8 cellular contexts compared by ENCODE assay signal in the genomic region with DNA sequence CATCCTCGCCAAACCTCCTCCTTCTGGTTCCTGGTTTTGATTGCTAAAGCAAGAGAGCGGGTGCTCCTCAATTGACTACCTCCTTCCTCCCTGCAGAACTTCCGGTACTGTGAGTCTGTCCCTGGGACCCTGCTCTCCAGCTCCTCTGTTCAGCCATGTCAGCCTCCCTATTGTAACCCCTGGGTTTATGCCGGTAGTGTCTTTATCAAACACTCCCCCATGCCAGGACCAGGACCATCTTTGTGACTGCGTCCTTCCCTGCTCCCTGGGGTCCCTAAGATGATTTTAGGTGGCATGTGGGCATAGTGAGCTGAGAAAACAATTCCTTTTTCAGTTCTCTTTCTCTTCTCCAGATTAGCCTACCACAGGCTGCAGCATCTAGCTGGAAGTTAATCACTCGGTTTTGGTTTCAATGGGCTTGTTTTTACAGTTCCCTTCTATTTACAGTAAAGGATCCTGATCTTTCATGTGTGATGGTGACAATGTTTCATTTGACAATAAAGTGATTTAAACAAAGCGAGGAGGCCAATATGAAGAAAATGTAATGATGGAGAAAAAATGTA. TPM values are rescaled to one million over a fixed set of nuclear protein-coding genes. Genes with fewer than 3 reads are reported as not detected.
A peak's percentile ranks its signal among the peaks of the same experiment; 100 is the strongest.
DNase-seq lines count a peak whose midpoint lies in the region; ATAC-seq and TF ChIP-seq lines count a peak whose summit lies in the region.

No MANE protein-coding gene starts in this region.

- 58% methylated on average over 7 of the region's 7 CpGs for WGBS in right lobe of liver (ENCODE audit: insufficient coverage, low coverage, low lambda C conversion rate, missing lambda C conversion rate)

- H3K4me3 ChIP-seq in GM12865 (ENCODE audit: low read depth, low read length) (peak overlapping the region; percentile 60), right lobe of liver (no peak overlapping the region), A673 (ENCODE audit: low read depth, low read length, poor library complexity, severe bottlenecking) (no peak overlapping the region)

- CTCF ChIA-PET in A673 (lab: Charles Lee): interaction anchor here (1.8 kb wide), 1 partner anchor 195 kb away, joined by 14 read pairs; no protein-coding TSS in a partner anchor

- no TSS peak for BruUV-seq in A673 (replicated peaks; lab: Mats Ljungman, UMichigan)

- H3K27me3 ChIP-seq in right lobe of liver (no peaks in the 10 kb centered on the region), A673 (replicated peaks; ENCODE audit: insufficient read depth, low read depth, low read length, poor library complexity) (no peaks in the 10 kb centered on the region)

- peaks cover 17% of the 10 kb centered on the region for H3K9me3 ChIP-seq in KOPT-K1 (ENCODE audit: insufficient read depth, low read length, poor library complexity, severe bottlenecking)
- H3K9me3 ChIP-seq in right lobe of liver: no peaks in the 10 kb centered on the region
- H3K9me3 ChIP-seq in A673 (ENCODE audit: low read depth, low read length, poor library complexity, severe bottlenecking): no peaks in the 10 kb centered on the region

- ATAC-seq in GM21390 (IDR thresholded peaks at IDR 0.05; ENCODE audit: unreplicated experiment) (peak; percentile 27), right lobe of liver (peak; percentile 14 to 43 (median 32)), HG02970 (IDR thresholded peaks at IDR 0.05; ENCODE audit: low FRiP score, unreplicated experiment) (no peak), HG03045 (IDR thresholded peaks at IDR 0.05; ENCODE audit: unreplicated experiment) (no peak)

- H3K27ac ChIP-seq in KOPT-K1 (ENCODE audit: low read depth, low read length, poor library complexity, severe bottlenecking) (peak overlapping the region; percentile 0), right lobe of liver (no peak overlapping the region), A673 (ENCODE audit: low read depth, low read length, poor library complexity, severe bottlenecking) (no peak overlapping the region)

- TF ChIP-seq CTCF in GM12865 (IDR thresholded peaks at IDR 0.05; ENCODE audit: insufficient read depth, low read depth, low read length, missing control alignments): no peak
- TF ChIP-seq CTCF in right lobe of liver (IDR thresholded peaks at IDR 0.05): no peak
- TF ChIP-seq CTCF in A673 (conservative IDR thresholded peaks at IDR 0.05; ENCODE audit: low read depth, low read length): no peak

- DNase-seq in GM12865 (ENCODE audit: low read depth) (peak; percentile 75), right lobe of liver (no peak), SHP77 treated with DMSO at 0.1 percent for 48 hours (lab: John Stamatoyannopoulos, UW) (no peak), A673 (ENCODE audit: low spot score) (no peak)

- POLR2A ChIA-PET in A673 (lab: Charles Lee; ENCODE audit: low non-redundant PET): interaction anchor here (0.6 kb wide), 1 partner anchor 1571 kb away, joined by 3 read pairs; no protein-coding TSS in a partner anchor

- intact Hi-C loops in right lobe of liver (cut with DNase I): loop anchor here in 1 of 2 donors (10.0 kb wide), 1 partner anchor 200 kb away; no protein-coding TSS in a partner anchor
- intact Hi-C loops in A673 (cut with micrococcal nuclease; ENCODE audit: unreplicated experiment): loop anchor here (2.0 kb wide), 1 partner anchor 220 kb away; no protein-coding TSS in a partner anchor

- H3K36me3 ChIP-seq in KOPT-K1 (ENCODE audit: insufficient read depth, low read length): no peaks in the 10 kb centered on the region
- H3K36me3 ChIP-seq in right lobe of liver: no peaks in the 10 kb centered on the region
- H3K36me3 ChIP-seq in A673 (ENCODE audit: insufficient read depth, low read length, poor library complexity, severe bottlenecking): no peaks in the 10 kb centered on the region

- H3K4me1 ChIP-seq in right lobe of liver (no peaks in the 10 kb centered on the region), A673 (ENCODE audit: insufficient read depth, low read length, poor library complexity, severe bottlenecking) (no peaks in the 10 kb centered on the region)

- no peak for TF ChIP-seq POLR2A in right lobe of liver (IDR thresholded peaks at IDR 0.05)

RNA-seq across cellular contexts. Expression of gene IL21R, which starts 27.7 kb away (rescaled TPM):
- total RNA-seq in right lobe of liver (1 to 10 TPM in 1 of 6 experiments, under 1 TPM in 5; 0.09 to 1.3 (median 0.31) TPM), A673 (2021) (0.19 and 0.39 TPM in 2 replicates)

Comparison
In these comparisons a context has a peak if more than half of its experiments do, and no peak if none do; other contexts are left out.
1. ATAC-seq: peak in GM21390 (single experiment) and right lobe of liver (4 of 4); none in HG02970 (single experiment) and HG03045 (single experiment).